Comparison of ENCODE assay signal across 2 cellular contexts in genomic region chr17:71440513-71440912, GRCh38.
TF ChIP-seq lines count a peak whose summit lies in the region.

No MANE protein-coding gene starts in this region.

TF ChIP-seq in HCT116, 20 proteins besides CTCF, POLR2A, EP300 and RAD21 (continued from another document):
- TF ChIP-seq ZBTB33 (IDR thresholded peaks at IDR 0.05; ENCODE audit: extremely low read depth, insufficient replicate concordance, low read length) (no peak), YY1 (IDR thresholded peaks at IDR 0.05; ENCODE audit: extremely low read depth, insufficient replicate concordance, low read depth, low read length) (no peak), SP1 (IDR thresholded peaks at IDR 0.05; ENCODE audit: low read depth) (no peak), ZFX (IDR thresholded peaks at IDR 0.05) (no peak), TCF7L2 (IDR thresholded peaks at IDR 0.05; ENCODE audit: borderline replicate concordance, extremely low read depth, insufficient read depth, insufficient read length) (no peak), REST (IDR thresholded peaks at IDR 0.05; ENCODE audit: low read depth) (no peak)

TF ChIP-seq in HepG2, 621 proteins besides CTCF, POLR2A, EP300 and RAD21 (continued from another document):
- TF ChIP-seq HNF1A (IDR thresholded peaks at IDR 0.05; ENCODE audit: low read depth) (no peak), HNF1A (CRISPR knock-in tag; IDR thresholded peaks at IDR 0.05; ENCODE audit: borderline replicate concordance) (no peak), ZNF274 (CRISPR knock-in tag; IDR thresholded peaks at IDR 0.05) (no peak), FOXA3 (CRISPR knock-in tag; IDR thresholded peaks at IDR 0.05) (no peak), KMT2B (CRISPR knock-in tag; IDR thresholded peaks at IDR 0.05) (no peak), ZNF768 (CRISPR knock-in tag; IDR thresholded peaks at IDR 0.05) (no peak)
